In genomic region chr2:100281521-100282438, GRCh38 we compare ENCODE assay signal across 1 cellular context.
TF ChIP-seq lines count a peak whose summit lies in the region.

No MANE protein-coding gene starts in this region.

TF ChIP-seq in SK-N-SH, 30 proteins besides CTCF, POLR2A, EP300 and RAD21 (continued from another document):
- TF ChIP-seq PBX3 (IDR thresholded peaks at IDR 0.05), result 0 out of 2 replicates have a peak, but pooled peaks have one; percentile 31
- TF ChIP-seq FOXM1 (IDR thresholded peaks at IDR 0.05; ENCODE audit: low read depth), result no peak
- TF ChIP-seq IRF3 (IDR thresholded peaks at IDR 0.05; ENCODE audit: low read depth, low read length), result no peak
- no peak for TF ChIP-seq TEAD4 (IDR thresholded peaks at IDR 0.05; ENCODE audit: borderline replicate concordance, insufficient read depth)
- no peak for TF ChIP-seq SIN3A (IDR thresholded peaks at IDR 0.05; ENCODE audit: borderline replicate concordance, low read depth, low read length)
- TF ChIP-seq RFX5 (IDR thresholded peaks at IDR 0.05; ENCODE audit: low read length), result no peak
- no peak for TF ChIP-seq RCOR1 (IDR thresholded peaks at IDR 0.05; ENCODE audit: low read length)
- TF ChIP-seq YY1 (IDR thresholded peaks at IDR 0.05; ENCODE audit: low read depth), result no peak
- TF ChIP-seq USF2 (IDR thresholded peaks at IDR 0.05; ENCODE audit: borderline replicate concordance, low read depth, low read length), result no peak
- TF ChIP-seq NFIC (IDR thresholded peaks at IDR 0.05; ENCODE audit: borderline replicate concordance), result peak; percentile 26
- TF ChIP-seq EZH2phosphoT487 (IDR thresholded peaks at IDR 0.05; ENCODE audit: borderline replicate concordance, low read depth), result no peak
- TF ChIP-seq JUND (IDR thresholded peaks at IDR 0.05), result no peak
- TF ChIP-seq TAF1 (IDR thresholded peaks at IDR 0.05; ENCODE audit: borderline replicate concordance, low read depth, low read length), result no peak
- no peak for TF ChIP-seq USF1 (IDR thresholded peaks at IDR 0.05; ENCODE audit: borderline replicate concordance, low read depth)
TF ChIP-seq in SK-N-SH: peak in this region for 3.
